In genomic region chr15:35605790-35606189, GRCh38 we compare ENCODE assay signal across 19 cellular contexts. TPM values are rescaled to one million over a fixed set of nuclear protein-coding genes. Genes with fewer than 3 reads are reported as not detected.
DNase-seq lines count a peak whose midpoint lies in the region; ATAC-seq and TF ChIP-seq lines count a peak whose summit lies in the region.
"Had no signal": no experiment of that assay in that cellular context is flagged by ENCODE, and none has a peak within 500 bp of the region (broad histone marks: within the 10 kb centered on the region; RNA-seq: fewer than 3 reads in every experiment).

No MANE protein-coding gene starts in this region.

- WGBS in GM23248 (ENCODE audit: low coverage in 1 of 2, low lambda C conversion rate in 2 of 2, missing lambda C conversion rate in 2 of 2), 2 experiments = 69 to 93% methylated on average over 1 of the region's 1 CpG

- H3K27ac ChIP-seq in GM23248 = no peak overlapping the region
- H3K27ac ChIP-seq in thoracic aorta = peak overlapping the region; percentile 54 to 82
- H3K27ac ChIP-seq: KMS-11, PC-9 had no signal

- no peak overlapping the region for H3K9ac ChIP-seq in GM23248
- H3K9ac ChIP-seq: KMS-11 had no signal

- peaks cover 4 to 20% (median 8%) of the 10 kb centered on the region in 5 experiments for H3K9me3 Mint-ChIP-seq in brain
- peaks cover 33% of the 10 kb centered on the region for H3K9me3 Mint-ChIP-seq in mesothelial cell of epicardium

- H3K36me3 ChIP-seq in GM23248 (ENCODE audit: low read depth) = no peaks in the 10 kb centered on the region
- no peaks in the 10 kb centered on the region for H3K36me3 ChIP-seq in thoracic aorta

- peaks cover 12% of the 10 kb centered on the region for H3K4me1 ChIP-seq in GM23248 (ENCODE audit: insufficient read depth)
- H3K4me1 ChIP-seq in thoracic aorta (ENCODE audit: control insufficient read depth in 1 of 2, low read depth in 2 of 2) = peaks cover 14 to 42% of the 10 kb centered on the region in 2 donors

- no peaks in the 10 kb centered on the region for H3K27me3 ChIP-seq in GM23248 (replicated peaks; ENCODE audit: insufficient read depth)
- no peaks in the 10 kb centered on the region for H3K27me3 ChIP-seq in thoracic aorta (replicated peaks; ENCODE audit: insufficient read depth)

- H4K20me1 ChIP-seq in GM23248 (ENCODE audit: insufficient read depth) = no peaks in the 10 kb centered on the region

- no peak for ATAC-seq in thoracic aorta (ENCODE audit: insufficient number of reproducible peaks, low FRiP score, low read depth)
- ATAC-seq in HG03469 (IDR thresholded peaks at IDR 0.05; ENCODE audit: unreplicated experiment) = no peak

- H3K79me2 ChIP-seq in GM23248 (ENCODE audit: insufficient read depth) = no peaks in the 10 kb centered on the region

- no peak overlapping the region for H3K4me2 ChIP-seq in GM23248 (ENCODE audit: unreplicated experiment)
- H3K4me2 ChIP-seq: KMS-11, PC-9 had no signal

- no peaks in the 10 kb centered on the region for H3K9me2 ChIP-seq in GM23248 (ENCODE audit: insufficient read depth)

- H3K4me3 ChIP-seq in GM23248 (no peak overlapping the region), thoracic aorta (peak overlapping the region; percentile 32)
- H3K4me3 ChIP-seq: PC-9 had no signal

- H3K9me3 ChIP-seq in GM23248 (ENCODE audit: low read depth) = no peaks in the 10 kb centered on the region
- H3K9me3 ChIP-seq in thoracic aorta = no peaks in the 10 kb centered on the region

- no peaks in the 10 kb centered on the region for H3F3A ChIP-seq in GM23248 (ENCODE audit: insufficient read depth)

- H3K27ac Mint-ChIP-seq in brain (peak overlapping the region; percentile 20 to 88 (median 36)), mesothelial cell of epicardium (peak overlapping the region; percentile 48)
- H3K27ac Mint-ChIP-seq: CD4-positive, CD25-positive, alpha-beta regulatory T cell had no signal

- no peaks in the 10 kb centered on the region for H3K27me3 Mint-ChIP-seq in brain
- no peaks in the 10 kb centered on the region for H3K27me3 Mint-ChIP-seq in mesothelial cell of epicardium (ENCODE audit: low read depth)

- 0 out of 2 replicates have a peak overlapping the region, but pooled peaks have one; percentile 20 for H2AFZ ChIP-seq in GM23248
- H2AFZ ChIP-seq: PC-9 had no signal

- no peak for DNase-seq in GM23248
- DNase-seq in mesothelial cell of epicardium (ENCODE audit: low spot score in 2 of 2, unreplicated experiment in 2 of 2) = no peak
- DNase-seq in thoracic aorta (ENCODE audit: low spot score) = no peak
- no peak for DNase-seq in SW 1271 (lab: John Stamatoyannopoulos, UW)
- DNase-seq in activated CD4-positive, alpha-beta T cell treated with anti-CD3 and anti-CD28 coated beads for 4 hours = no peak
- DNase-seq: CD4-positive, CD25-positive, alpha-beta regulatory T cell; EL; IMR-90; NCI-H1436 treated with DMSO at 0.1 percent for 48 hours; NCI-H1930; NCI-H226; NCI-H510A treated with DMSO at 0.1 percent for 48 hours; NCI-H748 treated with DMSO at 0.1 percent for 48 hours; PC-9; RPMI8226; SHP77 treated with DMSO at 0.1 percent for 48 hours had no signal

- in situ Hi-C loops in GM23248 (cut with MboI) = no loop called here

- H3K36me3 Mint-ChIP-seq in brain (no peaks in the 10 kb centered on the region), mesothelial cell of epicardium (peaks cover 26% of the 10 kb centered on the region)
- H3K36me3 Mint-ChIP-seq: CD4-positive, CD25-positive, alpha-beta regulatory T cell had no signal

- TF ChIP-seq CTCF in brain (conservative IDR thresholded peaks at IDR 0.05) (no peak), mesothelial cell of epicardium (IDR thresholded peaks at IDR 0.05; ENCODE audit: unreplicated experiment) (no peak), thoracic aorta (IDR thresholded peaks at IDR 0.05) (no peak)

- H3K4me3 Mint-ChIP-seq in brain (peak overlapping the region in 1 of 5 experiments; percentile 49), mesothelial cell of epicardium (no peak overlapping the region)
- H3K4me3 Mint-ChIP-seq: CD4-positive, CD25-positive, alpha-beta regulatory T cell had no signal

- peaks cover 24% of the 10 kb centered on the region for H3K4me1 Mint-ChIP-seq in brain
- H3K4me1 Mint-ChIP-seq in mesothelial cell of epicardium = peaks cover 15% of the 10 kb centered on the region
- H3K4me1 Mint-ChIP-seq: CD4-positive, CD25-positive, alpha-beta regulatory T cell had no signal

RNA-seq across cellular contexts. Expression of gene DPH6, which starts 59.8 kb away (rescaled TPM):
- 4.4 and 28.6 TPM in 2 replicates for total RNA-seq in GM23248 (2014; rRNA removed; shearing (Covaris generic))
- polyA plus RNA-seq in GM23248 (2016; fragmentation: Nextera tagmentation; extraction: Ambion mirVana) (9.9 and 14.2 TPM in 2 replicates), brain (ENCODE audit: insufficient read depth, low read depth, low replicate concordance) (8.1 TPM)
- total RNA-seq in mesothelial cell of epicardium (17.0 to 20.6 TPM (median 17.0 TPM) in 3 replicates), thoracic aorta (10 to 100 TPM; 11.5 to 34.8 TPM)
